In the genomic region with DNA sequence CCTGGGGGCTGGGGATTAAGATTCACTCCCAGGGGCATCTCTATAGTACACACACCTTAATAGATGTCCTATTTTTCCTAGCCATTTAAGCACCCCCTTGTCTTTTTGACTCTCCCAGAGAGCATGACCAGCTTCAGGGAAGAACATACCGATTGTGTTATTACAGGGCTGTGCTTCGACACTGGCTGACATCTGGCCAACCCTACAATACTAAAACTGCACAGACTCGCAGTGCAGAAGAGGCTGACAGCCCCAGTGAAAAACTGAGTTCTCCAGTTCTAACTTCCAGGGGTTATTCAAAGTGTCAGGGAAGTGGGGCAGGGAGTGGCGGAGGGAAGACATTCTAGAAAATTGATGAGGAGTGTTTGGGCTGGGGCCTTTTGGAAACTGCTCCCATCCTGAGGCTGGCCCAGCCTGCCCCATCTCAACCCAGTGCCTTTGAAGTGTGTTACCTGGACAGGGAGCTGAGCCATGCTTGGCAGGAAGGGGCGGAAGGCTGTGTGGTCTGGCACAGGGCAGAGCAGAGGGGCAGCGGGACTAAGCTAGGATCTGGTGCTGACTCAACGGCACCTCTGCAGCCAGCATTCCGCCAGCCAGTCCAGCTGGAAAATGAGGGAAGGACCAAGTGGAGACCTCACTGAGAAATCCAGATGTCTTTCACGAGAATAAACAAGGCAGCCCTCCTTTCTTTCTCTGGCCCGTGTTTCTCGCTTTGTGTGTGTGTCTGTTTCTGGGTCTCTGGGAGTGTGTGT, we compare ENCODE assay signal across 16 cellular contexts. TPM values are rescaled to one million over a fixed set of nuclear protein-coding genes. Genes with fewer than 3 reads are reported as not detected.
DNase-seq lines count a peak whose midpoint lies in the region; ATAC-seq, FAIRE-seq and TF ChIP-seq lines count a peak whose summit lies in the region.
"Had no signal": no experiment of that assay in that cellular context is flagged by ENCODE, and none has a peak within 500 bp of the region (broad histone marks: within the 10 kb centered on the region; RNA-seq: fewer than 3 reads in every experiment).

No MANE protein-coding gene starts in this region.

- FAIRE-seq in astrocyte (lab: Jason Lieb, UNC) = no peak

- no peaks in the 10 kb centered on the region for H3K36me3 Mint-ChIP-seq in astrocyte (ENCODE audit: low read depth, unreplicated experiment)

- H3K4me3 Mint-ChIP-seq in astrocyte (ENCODE audit: unreplicated experiment) = no peak overlapping the region
- H3K4me3 Mint-ChIP-seq: activated CD4-positive, alpha-beta T cell treated with anti-CD3 and anti-CD28 coated beads for 36 hours had no signal

- H3K4me1 ChIP-seq in astrocyte (ENCODE audit: insufficient read depth, low read length) (peaks cover 24% of the 10 kb centered on the region), left ventricle myocardium inferior (peaks cover 14% of the 10 kb centered on the region), psoas muscle (peaks cover 7% of the 10 kb centered on the region)

- peak overlapping the region; percentile 63 for H3K27ac Mint-ChIP-seq in astrocyte (ENCODE audit: unreplicated experiment)
- H3K27ac Mint-ChIP-seq: activated CD4-positive, alpha-beta T cell treated with anti-CD3 and anti-CD28 coated beads for 36 hours; activated T-helper 2 cell treated with anti-CD3 and anti-CD28 coated beads, Interferon-gamma antibody, Interleukin-2, Interleukin-4, amounts not matched to agents 10 μg/mL and 5 μg/mL and 100 μg/mL, durations not matched to agents 14 hours and 24 hours and 36 hours had no signal

- no peaks in the 10 kb centered on the region for H3K9me3 ChIP-seq in astrocyte (ENCODE audit: insufficient read depth, low read depth, low read length)
- H3K9me3 ChIP-seq in left ventricle myocardium inferior (replicated peaks) = peaks cover 16% of the 10 kb centered on the region
- no peaks in the 10 kb centered on the region for H3K9me3 ChIP-seq in psoas muscle

- H3K9ac ChIP-seq in astrocyte (ENCODE audit: low read length) = peak overlapping the region; percentile 21

- TF ChIP-seq CTCF in astrocyte (IDR thresholded peaks at IDR 0.05; ENCODE audit: insufficient read depth, low read depth, low read length) (no peak), left ventricle myocardium inferior (IDR thresholded peaks at IDR 0.05; ENCODE audit: borderline replicate concordance) (no peak), psoas muscle (IDR thresholded peaks at IDR 0.05) (no peak)

- H3K4me2 ChIP-seq in astrocyte (ENCODE audit: low read length) = peak overlapping the region; percentile 46

- WGBS in psoas muscle, 3 donors = 53 to 68% (median 60%) methylated on average over 11 of the region's 11 CpGs

- H3K27me3 Mint-ChIP-seq in astrocyte (ENCODE audit: low read depth, unreplicated experiment) = no peaks in the 10 kb centered on the region
- H3K27me3 Mint-ChIP-seq: activated CD4-positive, alpha-beta T cell treated with anti-CD3 and anti-CD28 coated beads for 36 hours had no signal

- CTCF ChIA-PET in HEK293T (lab: Yijun Ruan, JAX) = no interaction called here

- H3K9me3 Mint-ChIP-seq in astrocyte (ENCODE audit: unreplicated experiment) = peaks cover 4% of the 10 kb centered on the region
- H3K9me3 Mint-ChIP-seq: activated T-helper 2 cell treated with anti-CD3 and anti-CD28 coated beads, Interferon-gamma antibody, Interleukin-2, Interleukin-4, amounts not matched to agents 10 μg/mL and 5 μg/mL and 100 μg/mL, durations not matched to agents 14 hours and 24 hours and 36 hours had no signal

- ATAC-seq in psoas muscle (peak; percentile 35 to 63 (median 52)), GM21423 (IDR thresholded peaks at IDR 0.05; ENCODE audit: unreplicated experiment) (no peak)
- ATAC-seq: activated CD4-positive, alpha-beta T cell treated with anti-CD3 and anti-CD28 coated beads for 36 hours; stimulated activated naive CD8-positive, alpha-beta T cell treated with anti-CD3 and anti-CD28 coated beads, Interleukin-15, Interleukin-2, amounts not matched to agents 100 U/mL and 50 U/mL, for 24 hours had no signal

- no peak overlapping the region for H3K4me3 ChIP-seq in astrocyte (ENCODE audit: insufficient read depth, low read depth, low read length)
- H3K4me3 ChIP-seq in left ventricle myocardium inferior = no peak overlapping the region
- no peak overlapping the region for H3K4me3 ChIP-seq in psoas muscle

- H2AFZ ChIP-seq in astrocyte (ENCODE audit: low read depth, low read length) = peak overlapping the region; percentile 23

- peaks cover 35% of the 10 kb centered on the region for H3K4me1 Mint-ChIP-seq in astrocyte (ENCODE audit: low read depth, unreplicated experiment)
- H3K4me1 Mint-ChIP-seq: activated CD4-positive, alpha-beta T cell treated with anti-CD3 and anti-CD28 coated beads for 36 hours had no signal

- intact Hi-C loops in left ventricle myocardium inferior (cut with micrococcal nuclease) = no loop called here
- intact Hi-C loops in psoas muscle (cut with DNase I) = no loop called here

- H3K79me2 ChIP-seq in astrocyte (ENCODE audit: insufficient read depth, low read length) = no peaks in the 10 kb centered on the region

- POLR2A ChIA-PET in HEK293T (lab: Yijun Ruan, JAX) = no interaction called here

- no peaks in the 10 kb centered on the region for H4K20me1 ChIP-seq in astrocyte (ENCODE audit: insufficient read depth, low read length)

- DNase-seq in AG08396 (ENCODE audit: low spot score) = peak; percentile 45
- peak; percentile 84 for DNase-seq in astrocyte (ENCODE audit: low read depth)
- peak; percentile 41 for DNase-seq in left ventricle myocardium inferior
- peak; percentile 49 to 78 for DNase-seq in psoas muscle
- DNase-seq in NCI-H1105 treated with DMSO at 0.1 percent for 48 hours (lab: John Stamatoyannopoulos, UW) = no peak
- no peak for DNase-seq in cortex of kidney (lab: John Stamatoyannopoulos, UW)
- DNase-seq in HEK293T (ENCODE audit: extremely low spot score) = no peak
- DNase-seq: activated CD4-positive, alpha-beta T cell treated with anti-CD3 and anti-CD28 coated beads for 36 hours; DND-41; hypothalamus; NCI-H1092; NCI-H69; stimulated activated CD4-positive, alpha-beta T cell treated with anti-CD3 and anti-CD28 coated beads, Interleukin-2, amount 100 ng/mL, for 24 hours; stimulated activated naive CD8-positive, alpha-beta T cell treated with anti-CD3 and anti-CD28 coated beads, Interleukin-15, Interleukin-2, amounts not matched to agents 100 U/mL and 50 U/mL, for 24 hours had no signal

- no peaks in the 10 kb centered on the region for H3K27me3 ChIP-seq in astrocyte (ENCODE audit: insufficient read depth, low read length)
- no peaks in the 10 kb centered on the region for H3K27me3 ChIP-seq in left ventricle myocardium inferior (ENCODE audit: low read depth)
- H3K27me3 ChIP-seq in psoas muscle (ENCODE audit: insufficient read depth in 3 of 3, low read length in 2 of 3) = no peaks in the 10 kb centered on the region

- H3K36me3 ChIP-seq in astrocyte (ENCODE audit: insufficient read depth, low read length) (no peaks in the 10 kb centered on the region), left ventricle myocardium inferior (no peaks in the 10 kb centered on the region), psoas muscle (ENCODE audit: insufficient read depth in 1 of 2, low read depth in 1 of 2) (no peaks in the 10 kb centered on the region)

- H3K27ac ChIP-seq in astrocyte (ENCODE audit: low read depth, low read length) (peak overlapping the region; percentile 9), left ventricle myocardium inferior (replicated peaks) (peak overlapping the region; percentile 74), psoas muscle (peak overlapping the region; percentile 46)

TF ChIP-seq in HEK293T, 16 proteins besides CTCF, POLR2A, EP300 and RAD21:
- TF ChIP-seq ELF4 (IDR thresholded peaks at IDR 0.05) (no peak), TARDBP (IDR thresholded peaks at IDR 0.05) (no peak), BHLHE40 (IDR thresholded peaks at IDR 0.05; ENCODE audit: borderline replicate concordance) (no peak), ZNF384 (IDR thresholded peaks at IDR 0.05) (no peak), SUZ12 (IDR thresholded peaks at IDR 0.05) (no peak), FOXA1 (IDR thresholded peaks at IDR 0.05) (no peak), HDGF (IDR thresholded peaks at IDR 0.05; ENCODE audit: borderline replicate concordance) (no peak), SP1 (IDR thresholded peaks at IDR 0.05) (no peak), FOXM1 (IDR thresholded peaks at IDR 0.05; ENCODE audit: borderline replicate concordance) (no peak)
- TF ChIP-seq, protein P1, sequence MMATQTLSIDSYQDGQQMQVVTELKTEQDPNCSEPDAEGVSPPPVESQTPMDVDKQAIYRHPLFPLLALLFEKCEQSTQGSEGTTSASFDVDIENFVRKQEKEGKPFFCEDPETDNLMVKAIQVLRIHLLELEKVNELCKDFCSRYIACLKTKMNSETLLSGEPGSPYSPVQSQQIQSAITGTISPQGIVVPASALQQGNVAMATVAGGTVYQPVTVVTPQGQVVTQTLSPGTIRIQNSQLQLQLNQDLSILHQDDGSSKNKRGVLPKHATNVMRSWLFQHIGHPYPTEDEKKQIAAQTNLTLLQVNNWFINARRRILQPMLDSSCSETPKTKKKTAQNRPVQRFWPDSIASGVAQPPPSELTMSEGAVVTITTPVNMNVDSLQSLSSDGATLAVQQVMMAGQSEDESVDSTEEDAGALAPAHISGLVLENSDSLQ (IDR thresholded peaks at IDR 0.05) = no peak

RNA-seq across cellular contexts. Expression of a gene that starts 15.4 kb away (rescaled TPM):
- 422 and 452 TPM in 2 replicates for total RNA-seq in astrocyte
- total RNA-seq in left ventricle myocardium inferior = 138 TPM
- 100 to 1,000 TPM; 216 to 451 (median 286) TPM for total RNA-seq in psoas muscle
- 100 to 1,000 TPM in 1 of 3 donors, 10 to 100 TPM in 2; 44.9 to 210 (median 56.1) TPM for polyA plus RNA-seq in psoas muscle
- total RNA-seq: activated CD4-positive, alpha-beta T cell treated with anti-CD3 and anti-CD28 coated beads for 36 hours; activated T-helper 2 cell treated with anti-CD3 and anti-CD28 coated beads, Interferon-gamma antibody, Interleukin-2, Interleukin-4, amounts not matched to agents 10 μg/mL and 5 μg/mL and 100 μg/mL, durations not matched to agents 14 hours and 24 hours and 36 hours had no signal

Comparison
In these comparisons a context has a peak if more than half of its experiments do, and no peak if none do; other contexts are left out.
1. DNase-seq: peak in AG08396 (single experiment), astrocyte (single experiment), left ventricle myocardium inferior (single experiment) and psoas muscle (2 of 2); none in NCI-H1105 treated with DMSO at 0.1 percent for 48 hours (single experiment), cortex of kidney (single experiment) and HEK293T (single experiment).
2. H3K27ac ChIP-seq: peak in every context shown above with its lines; median percentile 74 in left ventricle myocardium inferior; 46 in psoas muscle; 9 in astrocyte.